Comparison of ENCODE assay signal across 28 cellular contexts in genomic region chr9:83043583-83043982, GRCh38. TPM values are rescaled to one million over a fixed set of nuclear protein-coding genes. Genes with fewer than 3 reads are reported as not detected.
A peak's percentile ranks its signal among the peaks of the same experiment; 100 is the strongest.
DNase-seq lines count a peak whose midpoint lies in the region; ATAC-seq, FAIRE-seq and TF ChIP-seq lines count a peak whose summit lies in the region.
"Had no signal": no experiment of that assay in that cellular context is flagged by ENCODE, and none has a peak within 500 bp of the region (broad histone marks: within the 10 kb centered on the region; RNA-seq: fewer than 3 reads in every experiment).

No MANE protein-coding gene starts in this region.

- CTCF ChIA-PET in A549 (lab: Yijun Ruan, JAX), result interaction anchor here (1.1 kb wide), 1 partner anchor 14 kb away, joined by 4 read pairs; no protein-coding TSS in a partner anchor

- DNase-seq in A549 (ENCODE audit: low read depth in 1 of 2, low spot score in 1 of 2), result no peak
- DNase-seq in GM04503 (ENCODE audit: low read depth), result peak; percentile 15
- DNase-seq in MV-4-11 (lab: John Stamatoyannopoulos, UW), result peak; percentile 8
- DNase-seq in head of caudate nucleus, result no peak
- no peak for DNase-seq in T-helper 1 cell
- no peak for DNase-seq in NCI-H2081 (lab: John Stamatoyannopoulos, UW)
- DNase-seq: 8988T; activated CD4-positive, alpha-beta memory T cell treated with anti-CD3 and anti-CD28 coated beads, Interleukin-2, amount 10 ng/mL, durations not matched to agents 7 days and 5 days; activated gamma-delta T cell; foreskin keratinocyte; hippocampal formation; left ventricle myocardium inferior; midbrain; NCI-H1105; NCI-H2029 treated with DMSO at 0.1 percent for 48 hours; NCI-H446 treated with DMSO at 0.1 percent for 48 hours; sigmoid colon; stimulated activated CD4-positive, alpha-beta T cell treated with anti-CD3 and anti-CD28 coated beads, Interleukin-15, amount 100 ng/mL, for 24 hours; T1000; upper lobe of right lung had no signal

- WGBS in A549 (ENCODE audit: missing lambda C conversion rate), result 88% methylated on average over 7 of the region's 7 CpGs

- no peak for TF ChIP-seq POLR2A in A549 (IDR thresholded peaks at IDR 0.05; ENCODE audit: low read length)

- TF ChIP-seq CTCF in A549 (IDR thresholded peaks at IDR 0.05), result no peak

- no peak overlapping the region for H3K4me3 ChIP-seq in A549
- H3K4me3 ChIP-seq: coronary artery, left ventricle myocardium inferior, sigmoid colon, upper lobe of right lung had no signal

- FAIRE-seq in A549 (lab: Jason Lieb, UNC) (peak; percentile 43), endometrium (lab: Jason Lieb, UNC) (peak; percentile 76)
- FAIRE-seq: D721Med had no signal

- H3K9me3 ChIP-seq in A549, result no peaks in the 10 kb centered on the region
- H3K9me3 ChIP-seq: left ventricle myocardium inferior, sigmoid colon, upper lobe of right lung had no signal

- POLR2A ChIA-PET in A549 (lab: Yijun Ruan, JAX), result no interaction called here

- intact Hi-C loops in head of caudate nucleus (cut with DNase I), result no loop called here

- peak overlapping the region in 1 of 2 experiments; percentile 42; a peak in 3 of 6 replicates for H3K27ac ChIP-seq in A549
- H3K27ac ChIP-seq: coronary artery, foreskin keratinocyte, left ventricle myocardium inferior, parathyroid adenoma, RWPE1, sigmoid colon, upper lobe of right lung had no signal

- TF ChIP-seq EP300 in A549 (IDR thresholded peaks at IDR 0.05), result no peak

- no peak overlapping the region for H3K4me2 ChIP-seq in A549

- ATAC-seq in A549 (no peak), GM21367 (IDR thresholded peaks at IDR 0.05; ENCODE audit: unreplicated experiment) (no peak)
- ATAC-seq: foreskin keratinocyte, HCT116, upper lobe of right lung had no signal

- TF ChIP-seq RAD21 in A549 (conservative IDR thresholded peaks at IDR 0.05 in 1 of 2, IDR thresholded peaks at IDR 0.05 in 1 of 2), result no peak

- peaks cover 62% of the 10 kb centered on the region for H3K4me1 ChIP-seq in A549
- H3K4me1 ChIP-seq: foreskin keratinocyte, parathyroid adenoma, sigmoid colon, upper lobe of right lung had no signal

TF ChIP-seq in A549, 52 proteins besides CTCF, POLR2A, EP300 and RAD21:
- TF ChIP-seq GATA3 (IDR thresholded peaks at IDR 0.05; ENCODE audit: borderline replicate concordance) (no peak), MAX (IDR thresholded peaks at IDR 0.05) (no peak), KDM5A (IDR thresholded peaks at IDR 0.05) (no peak), NFE2L2 (conservative IDR thresholded peaks at IDR 0.05; ENCODE audit: low read length) (no peak), MAZ (IDR thresholded peaks at IDR 0.05; ENCODE audit: borderline replicate concordance, low read depth, low read length) (no peak), BHLHE40 (IDR thresholded peaks at IDR 0.05; ENCODE audit: low read depth, low read length) (no peak), CHD2 (IDR thresholded peaks at IDR 0.05; ENCODE audit: low read length, partially characterized antibody) (no peak)

RNA-seq across cellular contexts. Expression of gene RASEF, which starts 19.4 kb away (rescaled TPM):
- polyA plus RNA-seq in A549 (2011; rRNA removed), result 8.1 and 8.8 TPM in 2 replicates
- polyA plus RNA-seq in A549 (2012; cell fraction: cytosol; rRNA removed), result 2.0 and 2.2 TPM in 2 replicates
- 3.1 and 3.2 TPM in 2 replicates for polyA plus RNA-seq in A549 (2012; cell fraction: nucleus; rRNA removed)
- 4.7 to 5.3 TPM (median 5.1 TPM) in 3 replicates for polyA plus RNA-seq in A549 (2017; fragmentation: RNase III; extraction: RNeasy Plus Mini Kit Qiagen cat#74134 plus additional on column Dnase treatment)
- 7.8 and 8.6 TPM in 2 replicates for polyA minus RNA-seq in A549 (2011; rRNA and poly(A)+ RNA removed)
- polyA plus RNA-seq: CD14-positive monocyte had no signal

Comparison
In these comparisons a context has a peak if more than half of its experiments do, and no peak if none do; other contexts are left out.
1. DNase-seq: peak in GM04503 (single experiment) and MV-4-11 (single experiment); none in A549 (0 of 2), head of caudate nucleus (0 of 42), T-helper 1 cell (0 of 5) and NCI-H2081 (0 of 2).